In the genomic region with DNA sequence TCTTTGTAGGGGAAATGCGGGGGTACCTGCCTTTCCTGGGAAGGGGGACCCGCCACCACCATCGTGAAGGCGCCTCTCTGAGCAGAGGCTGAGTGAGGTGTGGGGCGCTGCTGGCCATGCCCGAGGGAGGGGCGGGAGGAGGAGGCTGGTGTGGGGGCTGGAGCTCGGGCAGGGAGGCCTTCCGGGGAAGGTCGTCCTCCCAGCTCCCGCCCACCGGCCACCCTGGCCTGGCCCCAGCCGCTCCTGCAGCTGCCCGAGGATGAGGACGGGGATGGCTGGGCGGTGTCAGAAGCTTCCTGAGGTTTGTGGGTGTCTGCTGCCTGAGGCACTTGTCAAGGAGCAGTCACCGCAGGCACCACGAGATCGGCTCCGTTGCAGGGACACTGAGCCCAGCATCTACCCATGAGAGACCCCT, we compare ENCODE assay signal across 10 cellular contexts. TPM values are rescaled to one million over a fixed set of nuclear protein-coding genes. Genes with fewer than 3 reads are reported as not detected.
A peak's percentile ranks its signal among the peaks of the same experiment; 100 is the strongest.
DNase-seq lines count a peak whose midpoint lies in the region; ATAC-seq, FAIRE-seq and TF ChIP-seq lines count a peak whose summit lies in the region.
"Had no signal": no experiment of that assay in that cellular context is flagged by ENCODE, and none has a peak within 500 bp of the region (broad histone marks: within the 10 kb centered on the region; RNA-seq: fewer than 3 reads in every experiment).

No MANE protein-coding gene starts in this region.

- H3K4me3 ChIP-seq in epithelial cell of esophagus (ENCODE audit: low read length) (peak overlapping the region; percentile 31), muscle layer of duodenum (ENCODE audit: low read depth in 1 of 2, low read length in 2 of 2) (peak overlapping the region in 1 of 2 donors; percentile 6), vagina (peak overlapping the region in 1 of 2 donors; percentile 4)

- H3K27ac Mint-ChIP-seq in activated naive CD4-positive, alpha-beta T cell treated with anti-CD3 and anti-CD28 coated beads, Interleukin-2, amount 50 U/mL, for 72 hours: peak overlapping the region in 1 of 2 donors; percentile 36

- intact Hi-C loops in vagina (cut with DNase I): no loop called here

- TF ChIP-seq CTCF in epithelial cell of esophagus (IDR thresholded peaks at IDR 0.05; ENCODE audit: insufficient read depth, low read depth, low read length, missing control alignments) (no peak), vagina (IDR thresholded peaks at IDR 0.05) (no peak)

- peak; percentile 39 to 69 for ATAC-seq in activated naive CD4-positive, alpha-beta T cell treated with anti-CD3 and anti-CD28 coated beads, Interleukin-2, amount 50 U/mL, for 72 hours

- H3K27me3 ChIP-seq in muscle layer of duodenum (ENCODE audit: low read depth, low read length) (no peaks in the 10 kb centered on the region), vagina (no peaks in the 10 kb centered on the region)

- TF ChIP-seq POLR2A in vagina (IDR thresholded peaks at IDR 0.05): no peak

- H3K27ac ChIP-seq in muscle layer of duodenum (ENCODE audit: low read length) (peak overlapping the region; percentile 63), vagina (peak overlapping the region; percentile 90)

- no peak for FAIRE-seq in frontal cortex (lab: Jason Lieb, UNC)
- FAIRE-seq: GM19239 had no signal

- H3K4me1 ChIP-seq in muscle layer of duodenum (ENCODE audit: control insufficient read depth in 1 of 2, insufficient read depth in 2 of 2, low read length in 2 of 2) (peaks cover 7 to 43% of the 10 kb centered on the region in 2 donors), vagina (peaks cover 77% of the 10 kb centered on the region)

- H3K36me3 Mint-ChIP-seq in activated naive CD4-positive, alpha-beta T cell treated with anti-CD3 and anti-CD28 coated beads, Interleukin-2, amount 50 U/mL, for 72 hours: no peaks in the 10 kb centered on the region

- H3K9me3 ChIP-seq in muscle layer of duodenum (ENCODE audit: control insufficient read depth in 1 of 2, low read length in 2 of 2) (no peaks in the 10 kb centered on the region), vagina (no peaks in the 10 kb centered on the region)

- H3K36me3 ChIP-seq in muscle layer of duodenum (ENCODE audit: control insufficient read depth in 1 of 2, insufficient read depth in 2 of 2, low read length in 2 of 2) (peaks cover 0 to 21% of the 10 kb centered on the region in 2 donors), vagina (peaks cover 0 to 14% of the 10 kb centered on the region in 2 donors)

- H3K9me3 Mint-ChIP-seq in activated naive CD4-positive, alpha-beta T cell treated with anti-CD3 and anti-CD28 coated beads, Interleukin-2, amount 50 U/mL, for 72 hours: no peaks in the 10 kb centered on the region

- no peak for DNase-seq in activated naive CD4-positive, alpha-beta T cell treated with anti-CD3 and anti-CD28 coated beads, Interleukin-2, amount 50 U/mL, for 72 hours (ENCODE audit: low spot score in 2 of 2)
- DNase-seq in activated naive CD4-positive, alpha-beta T cell treated with anti-CD3 and anti-CD28 coated beads, Interleukin-2, amount 50 U/mL, for 16 hours: no peak
- DNase-seq in epithelial cell of esophagus (ENCODE audit: low read depth): peak; percentile 43
- no peak for DNase-seq in vagina (ENCODE audit: extremely low spot score in 2 of 2)
- DNase-seq in frontal cortex (ENCODE audit: low spot score in 2 of 2): no peak
- DNase-seq in DMS 273 treated with DMSO at 0.1 percent for 48 hours (lab: John Stamatoyannopoulos, UW): no peak
- no peak for DNase-seq in anterior cingulate cortex (lab: John Stamatoyannopoulos, UW)
- DNase-seq: SHP77 treated with DMSO at 0.1 percent for 48 hours had no signal

RNA-seq across cellular contexts. Expression of gene PWWP2B, which starts 11.4 kb away (rescaled TPM):
- total RNA-seq in activated naive CD4-positive, alpha-beta T cell treated with anti-CD3 and anti-CD28 coated beads, Interleukin-2, amount 50 U/mL, for 72 hours: 1 to 10 TPM in 1 of 2 donors, under 1 TPM in 1; 0.64 to 4.3 TPM
- total RNA-seq in vagina: 14.7 TPM
- total RNA-seq in frontal cortex: 9.4 TPM
